In genomic region chr6:101689695-101690094, GRCh38 we compare ENCODE assay signal across 27 cellular contexts.
"Had no signal": no experiment of that assay in that cellular context is flagged by ENCODE, and none has a peak within 500 bp of the region (broad histone marks: within the 10 kb centered on the region; RNA-seq: fewer than 3 reads in every experiment).

No MANE protein-coding gene starts in this region.

- H3K27ac Mint-ChIP-seq: dendritic cell treated with granulocyte-macrophage colony-stimulating factor and Interleukin-4, amounts not matched to agents 40 ng/mL and 50 ng/mL, for 4 days; effector memory CD8-positive, alpha-beta T cell; endodermal cell; memory B cell; naive thymus-derived CD4-positive, alpha-beta T cell had no signal

- H3K27me3 ChIP-seq: esophagus squamous epithelium, gastrocnemius medialis, heart right ventricle, left lung had no signal

- H3K27ac ChIP-seq: epithelial cell of prostate, esophagus squamous epithelium, gastrocnemius medialis, heart right ventricle, left lung, lower lobe of right lung had no signal

- H3K4me1 Mint-ChIP-seq: endodermal cell; memory B cell; naive thymus-derived CD4-positive, alpha-beta T cell had no signal

- FAIRE-seq: endometrium, islet of Langerhans, keratinocyte had no signal

- DNase-seq: cortex of kidney; effector CD8-positive, alpha-beta T cell; effector memory CD8-positive, alpha-beta T cell; endodermal cell; erythroblast; esophagus squamous epithelium; foreskin fibroblast; foreskin melanocyte; gastrocnemius medialis; glutamatergic neuron; head of caudate nucleus; heart right ventricle; hippocampal formation; left cardiac atrium; left lung; left ventricle myocardium superior; lower lobe of right lung; mesendoderm; midbrain; naive thymus-derived CD4-positive, alpha-beta T cell had no signal

- ATAC-seq: effector memory CD8-positive, alpha-beta T cell; esophagus mucosa; gastrocnemius medialis; heart right ventricle; left cardiac atrium; left lung; left ventricle myocardium superior; lower lobe of right lung; naive thymus-derived CD4-positive, alpha-beta T cell had no signal

- H3K36me3 Mint-ChIP-seq: memory B cell; naive thymus-derived CD4-positive, alpha-beta T cell had no signal

- H3K9me3 Mint-ChIP-seq: dendritic cell treated with granulocyte-macrophage colony-stimulating factor and Interleukin-4, amounts not matched to agents 40 ng/mL and 50 ng/mL, for 4 days; effector memory CD8-positive, alpha-beta T cell; endodermal cell; memory B cell had no signal

- H3K4me3 ChIP-seq: esophagus squamous epithelium, gastrocnemius medialis, heart right ventricle, left lung, lower lobe of right lung had no signal

- H3K36me3 ChIP-seq: esophagus squamous epithelium, gastrocnemius medialis, heart right ventricle, left lung, lower lobe of right lung had no signal

- H3K4me1 ChIP-seq: esophagus squamous epithelium, gastrocnemius medialis, heart right ventricle, left lung, lower lobe of right lung had no signal

- H3K9me3 ChIP-seq: esophagus squamous epithelium, gastrocnemius medialis, heart right ventricle, left lung, lower lobe of right lung had no signal

- H3K4me3 Mint-ChIP-seq: dendritic cell treated with granulocyte-macrophage colony-stimulating factor and Interleukin-4, amounts not matched to agents 40 ng/mL and 50 ng/mL, for 4 days; effector memory CD8-positive, alpha-beta T cell; endodermal cell; memory B cell; naive thymus-derived CD4-positive, alpha-beta T cell had no signal

- H3K27me3 Mint-ChIP-seq: dendritic cell treated with granulocyte-macrophage colony-stimulating factor and Interleukin-4, amounts not matched to agents 40 ng/mL and 50 ng/mL, for 4 days; effector memory CD8-positive, alpha-beta T cell; memory B cell; naive thymus-derived CD4-positive, alpha-beta T cell had no signal
